Comparison of ENCODE assay signal across 26 cellular contexts in genomic region chr5:95910521-95910920, GRCh38.
"Had no signal": no experiment of that assay in that cellular context is flagged by ENCODE, and none has a peak within 500 bp of the region (broad histone marks: within the 10 kb centered on the region; RNA-seq: fewer than 3 reads in every experiment).

No MANE protein-coding gene starts in this region.

- H3K9me3 ChIP-seq: esophagus muscularis mucosa, gastroesophageal sphincter, heart left ventricle, neutrophil, psoas muscle, suprapubic skin, transverse colon, upper lobe of right lung, uterus had no signal

- H3K27me3 ChIP-seq: esophagus muscularis mucosa, foreskin keratinocyte, gastroesophageal sphincter, heart left ventricle, hepatocyte, neutrophil, suprapubic skin, transverse colon, upper lobe of right lung, uterus had no signal

- H3K27me3 Mint-ChIP-seq: memory B cell; stimulated activated naive B cell treated with anti-CD40 and anti-IgM and Interleukin-4, amounts not matched to agents 10 μg/mL and 1 μg/mL and 100 μg/mL, for 72 hours; stimulated activated naive CD8-positive, alpha-beta T cell treated with anti-CD3 and anti-CD28 coated beads, Interleukin-15, Interleukin-2, amounts not matched to agents 100 ng/mL and 50 ng/mL, for 24 hours had no signal

- H3K9me3 Mint-ChIP-seq: memory B cell; natural killer cell; neural crest cell; stimulated activated naive B cell treated with anti-CD40 and anti-IgM and Interleukin-4, amounts not matched to agents 10 μg/mL and 1 μg/mL and 100 μg/mL, for 72 hours; stimulated activated naive CD8-positive, alpha-beta T cell treated with anti-CD3 and anti-CD28 coated beads, Interleukin-15, Interleukin-2, amounts not matched to agents 100 ng/mL and 50 ng/mL, for 24 hours had no signal

- H3K4me2 ChIP-seq: hepatocyte had no signal

- FAIRE-seq: kidney, small intestine had no signal

- DNase-seq: cortex of kidney; effector CD4-positive, alpha-beta T cell; foreskin keratinocyte; heart left ventricle; kidney; natural killer cell; posterior cingulate gyrus; psoas muscle; right cardiac atrium; small intestine; stimulated activated CD4-positive, alpha-beta T cell treated with anti-CD3 and anti-CD28 coated beads, Interleukin-15, amount 100 ng/mL, for 24 hours; stimulated activated CD4-positive, alpha-beta T cell treated with anti-CD3 and anti-CD28 coated beads, Interleukin-2, amount 100 ng/mL, for 48 hours; stimulated activated naive B cell treated with anti-CD40 and anti-IgM and Interleukin-4, amounts not matched to agents 10 μg/mL and 1 μg/mL and 100 μg/mL, for 72 hours; transverse colon; upper lobe of right lung; uterus had no signal

- H3K4me3 Mint-ChIP-seq: memory B cell; natural killer cell; neural crest cell; stimulated activated naive B cell treated with anti-CD40 and anti-IgM and Interleukin-4, amounts not matched to agents 10 μg/mL and 1 μg/mL and 100 μg/mL, for 72 hours; stimulated activated naive CD8-positive, alpha-beta T cell treated with anti-CD3 and anti-CD28 coated beads, Interleukin-15, Interleukin-2, amounts not matched to agents 100 ng/mL and 50 ng/mL, for 24 hours had no signal

- H3K4me1 ChIP-seq: foreskin keratinocyte, upper lobe of right lung had no signal

- H3K27ac Mint-ChIP-seq: natural killer cell; stimulated activated naive B cell treated with anti-CD40 and anti-IgM and Interleukin-4, amounts not matched to agents 10 μg/mL and 1 μg/mL and 100 μg/mL, for 72 hours; stimulated activated naive CD8-positive, alpha-beta T cell treated with anti-CD3 and anti-CD28 coated beads, Interleukin-15, Interleukin-2, amounts not matched to agents 100 ng/mL and 50 ng/mL, for 24 hours had no signal

- H3K36me3 ChIP-seq: transverse colon, uterus had no signal

- ATAC-seq: foreskin keratinocyte; gastroesophageal sphincter; heart left ventricle; left lobe of liver; natural killer cell; psoas muscle; right cardiac atrium; stimulated activated naive B cell treated with anti-CD40 and anti-IgM and Interleukin-4, amounts not matched to agents 10 μg/mL and 1 μg/mL and 100 μg/mL, for 72 hours; upper lobe of right lung had no signal

- H3K27ac ChIP-seq: esophagus muscularis mucosa, foreskin keratinocyte, gastroesophageal sphincter, heart left ventricle, hepatocyte, neutrophil, psoas muscle, suprapubic skin, transverse colon, upper lobe of right lung, uterus had no signal

- H2AFZ ChIP-seq: hepatocyte had no signal

- H3K4me3 ChIP-seq: esophagus muscularis mucosa, gastroesophageal sphincter, heart left ventricle, hepatocyte, lung, psoas muscle, suprapubic skin, transverse colon, upper lobe of right lung, uterus had no signal
